In the genomic region with DNA sequence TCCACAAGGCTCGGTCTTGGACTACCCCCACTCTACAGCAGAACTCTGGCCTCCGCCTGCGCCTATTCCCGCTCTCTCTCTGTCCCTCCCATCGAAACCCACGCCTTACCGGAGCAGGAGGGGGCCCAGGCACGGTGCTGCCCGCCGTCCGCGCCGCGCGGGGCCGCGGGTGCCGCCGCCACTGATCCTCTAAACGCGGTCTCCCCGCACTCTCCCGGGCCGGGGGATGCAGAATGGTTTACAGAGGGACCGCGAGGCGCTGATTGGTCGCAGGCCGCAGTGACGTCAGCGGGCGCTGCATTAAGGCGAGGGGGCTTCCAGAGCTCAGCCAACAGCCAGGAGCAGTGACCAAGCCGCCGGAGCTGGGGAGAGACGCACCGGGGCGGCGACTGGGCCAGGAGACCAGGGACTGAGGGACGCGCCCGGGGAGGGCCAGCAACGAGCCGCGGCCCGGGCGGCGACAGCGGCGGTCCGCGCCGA, we compare ENCODE assay signal across 9 cellular contexts. TPM values are rescaled to one million over a fixed set of nuclear protein-coding genes. Genes with fewer than 3 reads are reported as not detected.
DNase-seq lines count a peak whose midpoint lies in the region; ATAC-seq, FAIRE-seq and TF ChIP-seq lines count a peak whose summit lies in the region.
"Had no signal": no experiment of that assay in that cellular context is flagged by ENCODE, and none has a peak within 500 bp of the region (broad histone marks: within the 10 kb centered on the region; RNA-seq: fewer than 3 reads in every experiment).

No MANE protein-coding gene starts in this region.

- intact Hi-C loops in A673 (cut with micrococcal nuclease; ENCODE audit: unreplicated experiment): no loop called here

- H3K36me3 ChIP-seq in A673 (ENCODE audit: insufficient read depth, low read length, poor library complexity, severe bottlenecking) (no peaks in the 10 kb centered on the region), WERI-Rb-1 (no peaks in the 10 kb centered on the region)

- H3K27me3 ChIP-seq in A673 (replicated peaks; ENCODE audit: insufficient read depth, low read depth, low read length, poor library complexity) (peaks cover 97% of the 10 kb centered on the region), WERI-Rb-1 (ENCODE audit: insufficient read depth, low read depth, severe bottlenecking) (peaks cover 97% of the 10 kb centered on the region)

- H3K27ac ChIP-seq in A673 (ENCODE audit: low read depth, low read length, poor library complexity, severe bottlenecking) (no peak overlapping the region), WERI-Rb-1 (no peak overlapping the region)

- FAIRE-seq in GM19239 (lab: Jason Lieb, UNC): no peak
- FAIRE-seq: GM12892 had no signal

- H3K9me3 ChIP-seq in A673 (ENCODE audit: low read depth, low read length, poor library complexity, severe bottlenecking): no peaks in the 10 kb centered on the region
- peaks cover 3% of the 10 kb centered on the region for H3K9me3 ChIP-seq in WERI-Rb-1 (ENCODE audit: severe bottlenecking)

- CTCF ChIA-PET in A673 (lab: Charles Lee): no interaction called here

- no peak for TF ChIP-seq CTCF in A673 (conservative IDR thresholded peaks at IDR 0.05; ENCODE audit: low read depth, low read length)
- TF ChIP-seq CTCF in GM20000 (IDR thresholded peaks at IDR 0.05; ENCODE audit: extremely low read depth, missing control alignments): no peak
- no peak for TF ChIP-seq CTCF in WERI-Rb-1 (IDR thresholded peaks at IDR 0.05; ENCODE audit: low read depth, low read length)

- no peak for DNase-seq in A673 (ENCODE audit: low spot score)
- DNase-seq in GM20000 (ENCODE audit: low spot score): peak; percentile 47
- DNase-seq in WERI-Rb-1: no peak
- peak; percentile 75 for DNase-seq in iPS-NIHi7 (ENCODE audit: extremely low spot score)
- no peak for DNase-seq in putamen (ENCODE audit: low spot score)
- no peak for DNase-seq in globus pallidus (ENCODE audit: low spot score)
- no peak for DNase-seq in GM19239 (ENCODE audit: insufficient read length, low spot score)

- no TSS peak for BruUV-seq in A673 (replicated peaks; lab: Mats Ljungman, UMichigan)

- H3K4me3 ChIP-seq in A673 (ENCODE audit: low read depth, low read length, poor library complexity, severe bottlenecking) (peak overlapping the region; percentile 23), WERI-Rb-1 (ENCODE audit: low read depth, low read length) (peak overlapping the region; percentile 8; the same call in 1 of the 2 replicates)

- POLR2A ChIA-PET in A673 (lab: Charles Lee; ENCODE audit: low non-redundant PET): no interaction called here

- ATAC-seq in HG02981 (IDR thresholded peaks at IDR 0.05; ENCODE audit: unreplicated experiment): no peak

- peaks cover 16% of the 10 kb centered on the region for H3K4me1 ChIP-seq in A673 (ENCODE audit: insufficient read depth, low read length, poor library complexity, severe bottlenecking)

RNA-seq across cellular contexts. Expression of gene LHX1, which starts 0.8 kb away (rescaled TPM):
- not detected in 2 replicates for total RNA-seq in A673 (2021)

RNA-seq across cellular contexts. Expression of gene AATF, which starts 12.3 kb away (rescaled TPM):
- 51.3 and 54.7 TPM in 2 replicates for total RNA-seq in A673 (2021)

Comparison
In these comparisons a context has a peak if more than half of its experiments do, and no peak if none do; other contexts are left out.
1. DNase-seq: peak in GM20000 (single experiment) and iPS-NIHi7 (single experiment); none in A673 (single experiment), WERI-Rb-1 (single experiment), putamen (single experiment), globus pallidus (single experiment) and GM19239 (single experiment).